ENCODE assay signal across 24 cellular contexts in the genomic region with DNA sequence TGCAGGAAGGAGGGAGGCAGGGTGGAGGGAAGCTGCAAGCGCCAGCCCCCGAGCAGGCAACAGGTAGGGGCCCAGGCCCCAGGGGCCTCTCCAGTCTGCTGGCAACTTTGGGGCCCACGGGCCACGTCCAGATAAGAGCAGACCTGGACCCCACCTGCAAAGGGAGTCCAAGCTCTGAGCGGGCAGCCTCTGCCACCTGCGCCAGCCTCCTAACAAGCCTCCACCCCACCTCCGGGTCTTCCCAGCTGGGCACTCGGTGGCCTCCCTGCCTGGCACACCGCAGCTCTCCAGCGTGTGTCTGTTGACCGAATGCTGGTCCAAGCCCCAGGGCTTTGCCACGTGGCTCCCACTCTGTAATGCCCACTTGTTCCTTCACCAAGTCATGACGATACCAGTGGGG.
"Had no signal": no experiment of that assay in that cellular context is flagged by ENCODE, and none has a peak within 500 bp of the region (broad histone marks: within the 10 kb centered on the region; RNA-seq: fewer than 3 reads in every experiment).

No MANE protein-coding gene starts in this region.

- H3K9ac ChIP-seq: neural progenitor cell, parathyroid adenoma had no signal

- H3K36me3 ChIP-seq: neural progenitor cell, neutrophil, ovary, right lobe of liver, sigmoid colon, stomach, thoracic aorta, thyroid gland, tibial nerve, upper lobe of right lung, uterus had no signal

- H3K79me2 ChIP-seq: parathyroid adenoma had no signal

- H3K27me3 ChIP-seq: neural progenitor cell, neutrophil, ovary, right lobe of liver, sigmoid colon, stomach, thyroid gland, tibial nerve, upper lobe of right lung, uterus had no signal

- ATAC-seq: naive thymus-derived CD4-positive, alpha-beta T cell; natural killer cell; psoas muscle; right cardiac atrium; right lobe of liver; stimulated activated effector memory CD8-positive, alpha-beta T cell treated with anti-CD3 and anti-CD28 coated beads, Interleukin-12 subunit alpha, Interleukin-12 subunit beta, amount 100 ng/mL, for 72 hours; stimulated activated naive B cell treated with anti-CD40 and anti-IgM and Interleukin-4, amounts not matched to agents 10 μg/mL and 1 μg/mL and 100 μg/mL, for 72 hours; upper lobe of right lung had no signal

- H3K4me3 ChIP-seq: neural progenitor cell, ovary, psoas muscle, right lobe of liver, sigmoid colon, stomach, thoracic aorta, thyroid gland, tibial nerve, upper lobe of right lung, uterus had no signal

- DNase-seq: naive thymus-derived CD4-positive, alpha-beta T cell; natural killer cell; ovary; sigmoid colon; small intestine; stimulated activated CD4-positive, alpha-beta T cell treated with anti-CD3 and anti-CD28 coated beads, Interleukin-15, amount 100 ng/mL, for 24 hours; stimulated activated CD4-positive, alpha-beta T cell treated with anti-CD3 and anti-CD28 coated beads, Interleukin-2, amount 100 ng/mL, for 24 hours; stimulated activated CD4-positive, alpha-beta T cell treated with anti-CD3 and anti-CD28 coated beads, Interleukin-2, amount 100 ng/mL, for 48 hours; stimulated activated CD4-positive, alpha-beta T cell treated with anti-CD3 and anti-CD28 coated beads, Interleukin-4, amount 100 ng/mL, for 24 hours; stimulated activated naive B cell treated with anti-CD40 and anti-IgM and Interleukin-4, amounts not matched to agents 10 μg/mL and 1 μg/mL and 100 μg/mL, for 72 hours; stimulated activated naive CD4-positive, alpha-beta T cell treated with Interleukin-2 at 50 U/mL for 16 hours; stomach; thyroid gland; upper lobe of right lung; uterus had no signal

- H2AFZ ChIP-seq: neural progenitor cell, parathyroid adenoma had no signal

- H3K9me3 ChIP-seq: neutrophil, ovary, psoas muscle, right lobe of liver, sigmoid colon, stomach, thoracic aorta, thyroid gland, tibial nerve, upper lobe of right lung, uterus had no signal

- H3K27ac ChIP-seq: neural progenitor cell, neutrophil, parathyroid adenoma, psoas muscle, right lobe of liver, sigmoid colon, stomach, thoracic aorta, thyroid gland, tibial nerve, upper lobe of right lung, uterus had no signal

- FAIRE-seq: small intestine had no signal

- H3K4me1 ChIP-seq: parathyroid adenoma, psoas muscle, right lobe of liver, thyroid gland, upper lobe of right lung, uterus had no signal

- H3K4me2 ChIP-seq: neural progenitor cell had no signal
